Comparison of ENCODE assay signal across 8 cellular contexts in the genomic region with DNA sequence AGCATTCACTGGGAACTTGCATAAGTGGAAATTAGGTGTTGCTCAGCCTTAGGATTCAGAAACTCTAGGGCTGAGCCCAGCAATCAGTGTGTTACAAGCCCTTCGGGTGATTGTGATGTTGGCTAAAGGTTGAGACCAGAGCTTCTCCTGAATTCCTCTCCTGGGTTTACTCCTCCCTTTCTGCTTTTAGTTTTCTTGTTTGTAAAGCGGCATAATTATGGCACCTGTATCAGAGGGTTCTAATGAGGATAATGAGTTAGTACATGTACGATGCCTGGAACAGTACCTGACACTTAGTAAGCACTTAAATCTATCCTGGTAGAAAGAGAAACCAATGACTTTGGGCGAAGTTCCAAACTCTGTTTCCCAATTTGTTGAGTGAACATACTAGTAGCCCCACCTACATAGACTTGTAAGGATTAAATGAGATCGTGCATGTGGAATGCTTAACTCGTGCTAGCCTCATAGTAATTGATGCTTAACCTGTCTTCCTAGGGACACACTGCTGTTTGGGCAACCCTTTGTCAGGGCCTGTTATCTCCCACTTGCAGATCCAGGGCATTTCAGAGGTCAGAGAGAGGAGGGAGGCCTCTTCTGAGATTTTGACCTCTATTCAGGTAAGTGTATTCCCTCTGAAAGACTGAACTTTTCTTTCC. TPM values are rescaled to one million over a fixed set of nuclear protein-coding genes. Genes with fewer than 3 reads are reported as not detected.
DNase-seq lines count a peak whose midpoint lies in the region; ATAC-seq and TF ChIP-seq lines count a peak whose summit lies in the region.

No MANE protein-coding gene starts in this region.

- H3K14ac ChIP-seq in mesenchymal stem cell (ENCODE audit: low read length in 2 of 2), result no peak overlapping the region

- in situ Hi-C loops in astrocyte of the spinal cord (cut with HindIII; ENCODE audit: low sequenced_read_pairs), result no loop called here
- in situ Hi-C loops in HAP-1 (cut with MboI; ENCODE audit: low sequenced_read_pairs), result no loop called here

- DNase-seq in astrocyte of the spinal cord (ENCODE audit: low read depth, low spot score) (peak; percentile 10), mesenchymal stem cell (peak; percentile 60), HuH-7.5 (ENCODE audit: low spot score) (no peak), HAP-1 (ENCODE audit: low spot score in 2 of 2) (no peak), HuH-7 (ENCODE audit: low spot score) (no peak)

- H4K91ac ChIP-seq in mesenchymal stem cell (ENCODE audit: low read length), result no peak overlapping the region

- 91% methylated on average over 5 of the region's 6 CpGs for WGBS in mesenchymal stem cell

- no peak overlapping the region for H2BK12ac ChIP-seq in mesenchymal stem cell (ENCODE audit: low read length in 2 of 2)

- no peak overlapping the region for H3K23ac ChIP-seq in mesenchymal stem cell (ENCODE audit: low read length in 2 of 2)

- no peaks in the 10 kb centered on the region for H3K9me3 ChIP-seq in HEK293 (ENCODE audit: control insufficient read depth, insufficient read depth, low read depth, low read length)
- H3K9me3 ChIP-seq in mesenchymal stem cell (ENCODE audit: control insufficient read depth, low read length), result no peaks in the 10 kb centered on the region
- peaks cover 7% of the 10 kb centered on the region; the same call in 1 of the 2 replicates for H3K9me3 ChIP-seq in HAP-1

- no peak overlapping the region for H2AK5ac ChIP-seq in mesenchymal stem cell (ENCODE audit: low read length, severe bottlenecking)

- H3K27ac ChIP-seq in ACC112 (ENCODE audit: low read depth, low read length), result peak overlapping the region; percentile 64; the same call in 1 of the 2 replicates
- no peak overlapping the region for H3K27ac ChIP-seq in HEK293 (ENCODE audit: extremely low read depth, low read depth, low read length)
- no peak overlapping the region for H3K27ac ChIP-seq in mesenchymal stem cell (ENCODE audit: low read length, poor library complexity, severe bottlenecking)

- CTCF ChIA-PET in HEK293 (lab: Yijun Ruan, JAX), result interaction anchor here (0.6 to 1.4 kb wide), 7 partner anchors 11 to 154 kb away, joined by 3 to 5 read pairs (median 4); no protein-coding TSS in a partner anchor

- H3K9ac ChIP-seq in mesenchymal stem cell (ENCODE audit: low read length), result no peak overlapping the region

- no peak overlapping the region for H3K4ac ChIP-seq in mesenchymal stem cell (ENCODE audit: low read depth in 1 of 2, low read length in 2 of 2)

- no peak overlapping the region for H2BK15ac ChIP-seq in mesenchymal stem cell (ENCODE audit: low read depth, poor library complexity, severe bottlenecking)

- peak overlapping the region; percentile 97 for H2AFZ ChIP-seq in ACC112 (ENCODE audit: low read length, unreplicated experiment)
- no peak overlapping the region for H2AFZ ChIP-seq in mesenchymal stem cell (ENCODE audit: low read depth, low read length)

- H3K4me2 ChIP-seq in mesenchymal stem cell (ENCODE audit: low read length, poor library complexity, severe bottlenecking), result no peak overlapping the region

- peaks cover 11% of the 10 kb centered on the region for H3K4me1 ChIP-seq in ACC112 (ENCODE audit: control insufficient read depth, insufficient read depth, low read length, unreplicated experiment)
- peaks cover 9% of the 10 kb centered on the region for H3K4me1 ChIP-seq in HEK293 (ENCODE audit: control insufficient read depth, insufficient read depth, low read length)
- peaks cover 8% of the 10 kb centered on the region for H3K4me1 ChIP-seq in mesenchymal stem cell (ENCODE audit: control insufficient read depth, insufficient read depth, low read depth, low read length)
- H3K4me1 ChIP-seq in HAP-1, result peaks cover 22% of the 10 kb centered on the region

- H3K36me3 ChIP-seq in ACC112 (ENCODE audit: insufficient read depth, low read length), result no peaks in the 10 kb centered on the region
- H3K36me3 ChIP-seq in HEK293 (ENCODE audit: control insufficient read depth in 2 of 2, insufficient read depth in 1 of 2, low read length in 2 of 2), result peaks cover 0 to 18% of the 10 kb centered on the region in 2 experiments; a peak in 2 of 3 replicates
- no peaks in the 10 kb centered on the region for H3K36me3 ChIP-seq in mesenchymal stem cell (ENCODE audit: control insufficient read depth in 1 of 2, insufficient read depth in 2 of 2, low read depth in 1 of 2, low read length in 2 of 2)
- H3K36me3 ChIP-seq in HAP-1 (replicated peaks), result peaks cover 23% of the 10 kb centered on the region

- no peak overlapping the region for H3K18ac ChIP-seq in mesenchymal stem cell (ENCODE audit: low read depth in 1 of 2, low read length in 2 of 2)

- peaks cover 2% of the 10 kb centered on the region for H3K79me1 ChIP-seq in mesenchymal stem cell (replicated peaks; ENCODE audit: low read length, poor library complexity, severe bottlenecking)

- peaks cover 28% of the 10 kb centered on the region for H3K79me2 ChIP-seq in ACC112 (ENCODE audit: control insufficient read depth, insufficient read depth, low read length, unreplicated experiment)

- H4K8ac ChIP-seq in mesenchymal stem cell (ENCODE audit: low read length), result peak overlapping the region; percentile 87

- ATAC-seq in HG03520 (IDR thresholded peaks at IDR 0.05; ENCODE audit: unreplicated experiment), result no peak

- H3K27me3 ChIP-seq in ACC112 (ENCODE audit: insufficient read depth, low read length) (no peaks in the 10 kb centered on the region), mesenchymal stem cell (ENCODE audit: control insufficient read depth in 1 of 2, insufficient read depth in 1 of 2, low read length in 2 of 2) (no peaks in the 10 kb centered on the region), HAP-1 (ENCODE audit: low read depth) (no peaks in the 10 kb centered on the region)

- TF ChIP-seq CTCF in HEK293 (tag by site-specific recombination; IDR thresholded peaks at IDR 0.05) (no peak), astrocyte of the spinal cord (IDR thresholded peaks at IDR 0.05; ENCODE audit: low read depth, low read length) (no peak)

- POLR2A ChIA-PET in HEK293 (lab: Yijun Ruan, JAX), result interaction anchor here (0.6 to 2.0 kb wide), 4 partner anchors 11 to 114 kb away, joined by 3 to 31 read pairs (median 4); no protein-coding TSS in a partner anchor

- H2BK5ac ChIP-seq in mesenchymal stem cell (ENCODE audit: low read depth, low read length, poor library complexity, severe bottlenecking), result no peak overlapping the region

- H2BK120ac ChIP-seq in mesenchymal stem cell (ENCODE audit: low read depth, low read length), result no peak overlapping the region

- peak overlapping the region; percentile 81 for H3K4me3 ChIP-seq in ACC112 (ENCODE audit: low read depth, low read length)
- H3K4me3 ChIP-seq in HEK293 (ENCODE audit: low read depth, low read length), result no peak overlapping the region
- no peak overlapping the region for H3K4me3 ChIP-seq in astrocyte of the spinal cord (ENCODE audit: low read depth, low read length)
- H3K4me3 ChIP-seq in mesenchymal stem cell (ENCODE audit: insufficient read depth in 1 of 2, low read depth in 1 of 2, low read length in 2 of 2), result no peak overlapping the region
- H3K4me3 ChIP-seq in HAP-1, result no peak overlapping the region

TF ChIP-seq in HEK293, 187 proteins besides CTCF, POLR2A, EP300 and RAD21 (continues in another document):
- 0 out of 2 replicates have a peak, but pooled peaks have one; percentile 6 for TF ChIP-seq ZNF335 (tag by site-specific recombination; conservative IDR thresholded peaks at IDR 0.05)
- no peak for TF ChIP-seq ZNF266 (tag by site-specific recombination; IDR thresholded peaks at IDR 0.05; ENCODE audit: low read depth)
- no peak for TF ChIP-seq KLF1 (tag by site-specific recombination; IDR thresholded peaks at IDR 0.05)
- TF ChIP-seq ZNF621 (tag by site-specific recombination; IDR thresholded peaks at IDR 0.05), result no peak
- TF ChIP-seq, protein P1, sequence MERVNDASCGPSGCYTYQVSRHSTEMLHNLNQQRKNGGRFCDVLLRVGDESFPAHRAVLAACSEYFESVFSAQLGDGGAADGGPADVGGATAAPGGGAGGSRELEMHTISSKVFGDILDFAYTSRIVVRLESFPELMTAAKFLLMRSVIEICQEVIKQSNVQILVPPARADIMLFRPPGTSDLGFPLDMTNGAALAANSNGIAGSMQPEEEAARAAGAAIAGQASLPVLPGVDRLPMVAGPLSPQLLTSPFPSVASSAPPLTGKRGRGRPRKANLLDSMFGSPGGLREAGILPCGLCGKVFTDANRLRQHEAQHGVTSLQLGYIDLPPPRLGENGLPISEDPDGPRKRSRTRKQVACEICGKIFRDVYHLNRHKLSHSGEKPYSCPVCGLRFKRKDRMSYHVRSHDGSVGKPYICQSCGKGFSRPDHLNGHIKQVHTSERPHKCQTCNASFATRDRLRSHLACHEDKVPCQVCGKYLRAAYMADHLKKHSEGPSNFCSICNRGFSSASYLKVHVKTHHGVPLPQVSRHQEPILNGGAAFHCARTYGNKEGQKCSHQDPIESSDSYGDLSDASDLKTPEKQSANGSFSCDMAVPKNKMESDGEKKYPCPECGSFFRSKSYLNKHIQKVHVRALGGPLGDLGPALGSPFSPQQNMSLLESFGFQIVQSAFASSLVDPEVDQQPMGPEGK (tag by site-specific recombination; IDR thresholded peaks at IDR 0.05), result no peak
- no peak for TF ChIP-seq KLF10 (tag by site-specific recombination; IDR thresholded peaks at IDR 0.05)
- TF ChIP-seq ZBTB17 (tag by site-specific recombination; IDR thresholded peaks at IDR 0.05), result 0 out of 2 replicates have a peak, but pooled peaks have one; percentile 10
- peak; percentile 4 for TF ChIP-seq SETDB1 (IDR thresholded peaks at IDR 0.05; ENCODE audit: insufficient read length, low read length)
- no peak for TF ChIP-seq KLF9 (tag by site-specific recombination; IDR thresholded peaks at IDR 0.05; ENCODE audit: low read depth)

RNA-seq across cellular contexts. Expression of gene EZR, which starts 0.9 kb away (rescaled TPM):
- 45.8 TPM for polyA plus RNA-seq in mesenchymal stem cell (2013, experiment 1 of 2)
- polyA plus RNA-seq in mesenchymal stem cell (2013, experiment 2 of 2), result 44.2 TPM

Comparison
In these comparisons a context has a peak if more than half of its experiments do, and no peak if none do; other contexts are left out.
1. DNase-seq: peak in astrocyte of the spinal cord (single experiment) and mesenchymal stem cell (single experiment); none in HuH-7.5 (single experiment), HAP-1 (0 of 2) and HuH-7 (single experiment).